ENCODE assay signal across 1 cellular context in genomic region chr20:45833030-45833882, GRCh38.
TF ChIP-seq lines count a peak whose summit lies in the region.

A gene with protein sequence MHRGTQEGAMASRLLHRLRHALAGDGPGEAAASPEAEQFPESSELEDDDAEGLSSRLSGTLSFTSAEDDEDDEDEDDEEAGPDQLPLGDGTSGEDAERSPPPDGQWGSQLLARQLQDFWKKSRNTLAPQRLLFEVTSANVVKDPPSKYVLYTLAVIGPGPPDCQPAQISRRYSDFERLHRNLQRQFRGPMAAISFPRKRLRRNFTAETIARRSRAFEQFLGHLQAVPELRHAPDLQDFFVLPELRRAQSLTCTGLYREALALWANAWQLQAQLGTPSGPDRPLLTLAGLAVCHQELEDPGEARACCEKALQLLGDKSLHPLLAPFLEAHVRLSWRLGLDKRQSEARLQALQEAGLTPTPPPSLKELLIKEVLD (plus strand): TSS chr20:45833799. CDS start chr20:45833920, 121 bp downstream.

TF ChIP-seq in HepG2, 621 proteins besides CTCF, POLR2A, EP300 and RAD21 (continued from another document and continues in another):
- TF ChIP-seq, protein P1, sequence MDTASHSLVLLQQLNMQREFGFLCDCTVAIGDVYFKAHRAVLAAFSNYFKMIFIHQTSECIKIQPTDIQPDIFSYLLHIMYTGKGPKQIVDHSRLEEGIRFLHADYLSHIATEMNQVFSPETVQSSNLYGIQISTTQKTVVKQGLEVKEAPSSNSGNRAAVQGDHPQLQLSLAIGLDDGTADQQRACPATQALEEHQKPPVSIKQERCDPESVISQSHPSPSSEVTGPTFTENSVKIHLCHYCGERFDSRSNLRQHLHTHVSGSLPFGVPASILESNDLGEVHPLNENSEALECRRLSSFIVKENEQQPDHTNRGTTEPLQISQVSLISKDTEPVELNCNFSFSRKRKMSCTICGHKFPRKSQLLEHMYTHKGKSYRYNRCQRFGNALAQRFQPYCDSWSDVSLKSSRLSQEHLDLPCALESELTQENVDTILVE (CRISPR knock-in tag; IDR thresholded peaks at IDR 0.05) = peak; percentile 75
- TF ChIP-seq NCOA1 (CRISPR knock-in tag; IDR thresholded peaks at IDR 0.05) = peak; percentile 46
- peak; percentile 34; the same call in 1 of the 2 replicates for TF ChIP-seq ZBTB21 (CRISPR knock-in tag; IDR thresholded peaks at IDR 0.05)
- peak; percentile 66; the same call in 1 of the 2 replicates for TF ChIP-seq SNAPC2 (CRISPR knock-in tag; IDR thresholded peaks at IDR 0.05)
- TF ChIP-seq, protein P2, sequence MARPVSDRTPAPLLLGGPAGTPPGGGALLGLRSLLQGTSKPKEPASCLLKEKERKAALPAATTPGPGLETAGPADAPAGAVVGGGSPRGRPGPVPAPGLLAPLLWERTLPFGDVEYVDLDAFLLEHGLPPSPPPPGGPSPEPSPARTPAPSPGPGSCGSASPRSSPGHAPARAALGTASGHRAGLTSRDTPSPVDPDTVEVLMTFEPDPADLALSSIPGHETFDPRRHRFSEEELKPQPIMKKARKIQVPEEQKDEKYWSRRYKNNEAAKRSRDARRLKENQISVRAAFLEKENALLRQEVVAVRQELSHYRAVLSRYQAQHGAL (CRISPR knock-in tag; IDR thresholded peaks at IDR 0.05; ENCODE audit: not compliant biosample characterization) = peak; percentile 84
- TF ChIP-seq STAG1 (CRISPR knock-in tag; IDR thresholded peaks at IDR 0.05) = peak; percentile 10; the same call in 1 of the 2 replicates
- TF ChIP-seq, protein P3, sequence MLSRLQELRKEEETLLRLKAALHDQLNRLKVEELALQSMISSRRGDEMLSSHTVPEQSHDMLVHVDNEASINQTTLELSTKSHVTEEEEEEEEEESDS (CRISPR knock-in tag; IDR thresholded peaks at IDR 0.05; ENCODE audit: borderline replicate concordance) = 0 out of 2 replicates have a peak, but pooled peaks have one; percentile 82
- TF ChIP-seq ZNF674 (CRISPR knock-in tag; IDR thresholded peaks at IDR 0.05; ENCODE audit: low read depth) = 0 out of 2 replicates have a peak, but pooled peaks have one; percentile 20
- TF ChIP-seq, protein P4, sequence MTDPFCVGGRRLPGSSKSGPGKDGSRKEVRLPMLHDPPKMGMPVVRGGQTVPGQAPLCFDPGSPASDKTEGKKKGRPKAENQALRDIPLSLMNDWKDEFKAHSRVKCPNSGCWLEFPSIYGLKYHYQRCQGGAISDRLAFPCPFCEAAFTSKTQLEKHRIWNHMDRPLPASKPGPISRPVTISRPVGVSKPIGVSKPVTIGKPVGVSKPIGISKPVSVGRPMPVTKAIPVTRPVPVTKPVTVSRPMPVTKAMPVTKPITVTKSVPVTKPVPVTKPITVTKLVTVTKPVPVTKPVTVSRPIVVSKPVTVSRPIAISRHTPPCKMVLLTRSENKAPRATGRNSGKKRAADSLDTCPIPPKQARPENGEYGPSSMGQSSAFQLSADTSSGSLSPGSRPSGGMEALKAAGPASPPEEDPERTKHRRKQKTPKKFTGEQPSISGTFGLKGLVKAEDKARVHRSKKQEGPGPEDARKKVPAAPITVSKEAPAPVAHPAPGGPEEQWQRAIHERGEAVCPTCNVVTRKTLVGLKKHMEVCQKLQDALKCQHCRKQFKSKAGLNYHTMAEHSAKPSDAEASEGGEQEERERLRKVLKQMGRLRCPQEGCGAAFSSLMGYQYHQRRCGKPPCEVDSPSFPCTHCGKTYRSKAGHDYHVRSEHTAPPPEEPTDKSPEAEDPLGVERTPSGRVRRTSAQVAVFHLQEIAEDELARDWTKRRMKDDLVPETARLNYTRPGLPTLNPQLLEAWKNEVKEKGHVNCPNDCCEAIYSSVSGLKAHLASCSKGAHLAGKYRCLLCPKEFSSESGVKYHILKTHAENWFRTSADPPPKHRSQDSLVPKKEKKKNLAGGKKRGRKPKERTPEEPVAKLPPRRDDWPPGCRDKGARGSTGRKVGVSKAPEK (CRISPR knock-in tag; IDR thresholded peaks at IDR 0.05; ENCODE audit: borderline replicate concordance) = 0 out of 2 replicates have a peak, but pooled peaks have one; percentile 60
- TF ChIP-seq MYC (CRISPR knock-in tag; IDR thresholded peaks at IDR 0.05; ENCODE audit: borderline replicate concordance) = peak; percentile 29; the same call in 1 of the 2 replicates
- no peak for TF ChIP-seq MTF2 (CRISPR knock-in tag; IDR thresholded peaks at IDR 0.05; ENCODE audit: borderline replicate concordance)
- no peak for TF ChIP-seq MAFF (IDR thresholded peaks at IDR 0.05; ENCODE audit: low read depth, low read length)
- TF ChIP-seq, protein P5, sequence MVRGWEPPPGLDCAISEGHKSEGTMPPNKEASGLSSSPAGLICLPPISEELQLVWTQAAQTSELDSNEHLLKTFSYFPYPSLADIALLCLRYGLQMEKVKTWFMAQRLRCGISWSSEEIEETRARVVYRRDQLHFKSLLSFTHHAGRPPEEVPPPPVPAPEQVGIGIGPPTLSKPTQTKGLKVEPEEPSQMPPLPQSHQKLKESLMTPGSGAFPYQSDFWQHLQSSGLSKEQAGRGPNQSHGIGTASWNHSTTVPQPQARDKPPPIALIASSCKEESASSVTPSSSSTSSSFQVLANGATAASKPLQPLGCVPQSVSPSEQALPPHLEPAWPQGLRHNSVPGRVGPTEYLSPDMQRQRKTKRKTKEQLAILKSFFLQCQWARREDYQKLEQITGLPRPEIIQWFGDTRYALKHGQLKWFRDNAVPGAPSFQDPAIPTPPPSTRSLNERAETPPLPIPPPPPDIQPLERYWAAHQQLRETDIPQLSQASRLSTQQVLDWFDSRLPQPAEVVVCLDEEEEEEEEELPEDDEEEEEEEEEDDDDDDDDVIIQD (CRISPR knock-in tag; IDR thresholded peaks at IDR 0.05; ENCODE audit: low read depth) = peak; percentile 7; the same call in 1 of the 2 replicates
- peak; percentile 12; the same call in 1 of the 2 replicates for TF ChIP-seq NR2F6 (IDR thresholded peaks at IDR 0.05)
- TF ChIP-seq NR2F6 (CRISPR knock-in tag; IDR thresholded peaks at IDR 0.05) = no peak
- TF ChIP-seq RARG (CRISPR knock-in tag; IDR thresholded peaks at IDR 0.05; ENCODE audit: low read depth) = 0 out of 2 replicates have a peak, but pooled peaks have one; percentile 9
- TF ChIP-seq ZFAT (CRISPR knock-in tag; conservative IDR thresholded peaks at IDR 0.05) = 0 out of 2 replicates have a peak, but pooled peaks have one; percentile 18
- TF ChIP-seq, protein P6, sequence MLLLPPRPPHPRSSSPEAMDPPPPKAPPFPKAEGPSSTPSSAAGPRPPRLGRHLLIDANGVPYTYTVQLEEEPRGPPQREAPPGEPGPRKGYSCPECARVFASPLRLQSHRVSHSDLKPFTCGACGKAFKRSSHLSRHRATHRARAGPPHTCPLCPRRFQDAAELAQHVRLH (CRISPR knock-in tag; IDR thresholded peaks at IDR 0.05; ENCODE audit: borderline replicate concordance, low read depth) = 0 out of 2 replicates have a peak, but pooled peaks have one; percentile 3
- TF ChIP-seq ZNF460 (CRISPR knock-in tag; IDR thresholded peaks at IDR 0.05; ENCODE audit: borderline replicate concordance) = peak; percentile 60; the same call in 1 of the 2 replicates
- TF ChIP-seq HNF4A (CRISPR knock-in tag; IDR thresholded peaks at IDR 0.05) = peak; percentile 58
- TF ChIP-seq ZBTB3 (CRISPR knock-in tag; IDR thresholded peaks at IDR 0.05; ENCODE audit: borderline replicate concordance, low read depth) = peak; percentile 91
- peak; percentile 56; the same call in 1 of the 2 replicates for TF ChIP-seq MTA1 (CRISPR knock-in tag; IDR thresholded peaks at IDR 0.05; ENCODE audit: borderline replicate concordance)
- peak; percentile 84; the same call in 1 of the 2 replicates for TF ChIP-seq ZZZ3 (CRISPR knock-in tag; IDR thresholded peaks at IDR 0.05; ENCODE audit: borderline replicate concordance)
- TF ChIP-seq AHDC1 (CRISPR knock-in tag; IDR thresholded peaks at IDR 0.05; ENCODE audit: borderline replicate concordance) = peak; percentile 14; the same call in 1 of the 2 replicates
- peak; percentile 90 for TF ChIP-seq ZNF766 (CRISPR knock-in tag; IDR thresholded peaks at IDR 0.05; ENCODE audit: borderline replicate concordance)
- peak; percentile 12 for TF ChIP-seq TEAD3 (CRISPR knock-in tag; optimal IDR thresholded peaks at IDR 0.05; ENCODE audit: borderline replicate concordance)
- TF ChIP-seq SP2 (CRISPR knock-in tag; IDR thresholded peaks at IDR 0.05) = no peak
- peak; percentile 45; the same call in 1 of the 2 replicates for TF ChIP-seq ARNTL (CRISPR knock-in tag; IDR thresholded peaks at IDR 0.05)
- TF ChIP-seq, protein P7, sequence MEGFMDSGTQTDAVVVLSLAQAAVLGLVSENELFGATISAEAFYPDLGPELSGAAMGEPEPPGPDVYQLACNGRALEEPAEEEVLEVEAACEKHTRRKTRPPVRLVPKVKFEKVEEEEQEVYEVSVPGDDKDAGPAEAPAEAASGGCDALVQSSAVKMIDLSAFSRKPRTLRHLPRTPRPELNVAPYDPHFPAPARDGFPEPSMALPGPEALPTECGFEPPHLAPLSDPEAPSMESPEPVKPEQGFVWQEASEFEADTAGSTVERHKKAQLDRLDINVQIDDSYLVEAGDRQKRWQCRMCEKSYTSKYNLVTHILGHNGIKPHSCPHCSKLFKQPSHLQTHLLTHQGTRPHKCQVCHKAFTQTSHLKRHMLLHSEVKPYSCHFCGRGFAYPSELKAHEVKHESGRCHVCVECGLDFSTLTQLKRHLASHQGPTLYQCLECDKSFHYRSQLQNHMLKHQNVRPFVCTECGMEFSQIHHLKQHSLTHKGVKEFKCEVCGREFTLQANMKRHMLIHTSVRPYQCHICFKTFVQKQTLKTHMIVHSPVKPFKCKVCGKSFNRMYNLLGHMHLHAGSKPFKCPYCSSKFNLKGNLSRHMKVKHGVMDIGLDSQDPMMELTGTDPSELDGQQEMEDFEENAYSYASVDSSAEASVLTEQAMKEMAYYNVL (CRISPR knock-in tag; IDR thresholded peaks at IDR 0.05; ENCODE audit: borderline replicate concordance) = peak; percentile 84; the same call in 1 of the 2 replicates
- peak; percentile 32 for TF ChIP-seq RBM22 (optimal IDR thresholded peaks at IDR 0.05; ENCODE audit: low read length)
- peak; percentile 73 for TF ChIP-seq ATF7 (IDR thresholded peaks at IDR 0.05)
- TF ChIP-seq ATF7 (CRISPR knock-in tag; IDR thresholded peaks at IDR 0.05) = no peak
- peak; percentile 75; the same call in 1 of the 2 replicates for TF ChIP-seq ZNF20 (CRISPR knock-in tag; IDR thresholded peaks at IDR 0.05)
- TF ChIP-seq SALL1 (CRISPR knock-in tag; IDR thresholded peaks at IDR 0.05) = peak; percentile 71
- peak; percentile 65; the same call in 1 of the 2 replicates for TF ChIP-seq GATA4 (IDR thresholded peaks at IDR 0.05; ENCODE audit: borderline replicate concordance, low read depth)
- 0 out of 2 replicates have a peak, but pooled peaks have one; percentile 69 for TF ChIP-seq ZBTB7B (CRISPR knock-in tag; IDR thresholded peaks at IDR 0.05)
- TF ChIP-seq CREM (IDR thresholded peaks at IDR 0.05) = peak; percentile 59
- no peak for TF ChIP-seq CREM (CRISPR knock-in tag; IDR thresholded peaks at IDR 0.05)
- TF ChIP-seq ZFP36L1 (CRISPR knock-in tag; IDR thresholded peaks at IDR 0.05) = peak; percentile 68; the same call in 1 of the 2 replicates
- TF ChIP-seq, protein P8, sequence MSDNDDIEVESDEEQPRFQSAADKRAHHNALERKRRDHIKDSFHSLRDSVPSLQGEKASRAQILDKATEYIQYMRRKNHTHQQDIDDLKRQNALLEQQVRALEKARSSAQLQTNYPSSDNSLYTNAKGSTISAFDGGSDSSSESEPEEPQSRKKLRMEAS (IDR thresholded peaks at IDR 0.05) = 0 out of 2 replicates have a peak, but pooled peaks have one; percentile 9
- peak; percentile 74; the same call in 1 of the 2 replicates for TF ChIP-seq CCDC6 (CRISPR knock-in tag; IDR thresholded peaks at IDR 0.05)
- TF ChIP-seq, protein P9, sequence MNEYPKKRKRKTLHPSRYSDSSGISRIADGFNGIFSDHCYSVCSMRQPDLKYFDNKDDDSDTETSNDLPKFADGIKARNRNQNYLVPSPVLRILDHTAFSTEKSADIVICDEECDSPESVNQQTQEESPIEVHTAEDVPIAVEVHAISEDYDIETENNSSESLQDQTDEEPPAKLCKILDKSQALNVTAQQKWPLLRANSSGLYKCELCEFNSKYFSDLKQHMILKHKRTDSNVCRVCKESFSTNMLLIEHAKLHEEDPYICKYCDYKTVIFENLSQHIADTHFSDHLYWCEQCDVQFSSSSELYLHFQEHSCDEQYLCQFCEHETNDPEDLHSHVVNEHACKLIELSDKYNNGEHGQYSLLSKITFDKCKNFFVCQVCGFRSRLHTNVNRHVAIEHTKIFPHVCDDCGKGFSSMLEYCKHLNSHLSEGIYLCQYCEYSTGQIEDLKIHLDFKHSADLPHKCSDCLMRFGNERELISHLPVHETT (CRISPR knock-in tag; conservative IDR thresholded peaks at IDR 0.05) = peak; percentile 7; the same call in 1 of the 2 replicates
- 0 out of 2 replicates have a peak, but pooled peaks have one; percentile 2 for TF ChIP-seq ZNF619 (CRISPR knock-in tag; IDR thresholded peaks at IDR 0.05)
- 0 out of 2 replicates have a peak, but pooled peaks have one; percentile 16 for TF ChIP-seq PAX8 (CRISPR knock-in tag; IDR thresholded peaks at IDR 0.05; ENCODE audit: borderline replicate concordance)
- TF ChIP-seq GLI4 (CRISPR knock-in tag; IDR thresholded peaks at IDR 0.05; ENCODE audit: borderline replicate concordance) = peak; percentile 9; the same call in 1 of the 2 replicates
